Comparison of ENCODE assay signal across 19 cellular contexts in the genomic region with DNA sequence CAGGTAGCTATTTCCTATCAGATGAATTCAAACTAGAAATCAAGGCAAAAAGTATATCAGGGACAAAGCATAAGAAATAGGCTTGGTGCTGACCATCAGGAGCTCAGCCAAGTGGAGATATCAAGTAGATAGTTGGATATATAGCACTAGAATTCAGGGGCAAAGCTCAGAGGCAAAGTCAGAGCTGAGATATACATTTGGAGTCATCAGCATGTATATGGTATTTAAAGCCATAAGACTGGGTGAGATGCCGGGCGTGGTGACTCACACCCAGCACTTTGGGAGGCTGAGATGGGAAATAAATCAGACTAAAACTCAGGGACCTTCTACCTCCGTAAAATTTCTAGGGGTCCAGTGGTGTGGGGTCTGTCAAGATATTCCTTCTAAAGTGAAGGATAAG. TPM values are rescaled to one million over a fixed set of nuclear protein-coding genes. Genes with fewer than 3 reads are reported as not detected.
A peak's percentile ranks its signal among the peaks of the same experiment; 100 is the strongest.
DNase-seq lines count a peak whose midpoint lies in the region; ATAC-seq and TF ChIP-seq lines count a peak whose summit lies in the region.
"Had no signal": no experiment of that assay in that cellular context is flagged by ENCODE, and none has a peak within 500 bp of the region (broad histone marks: within the 10 kb centered on the region; RNA-seq: fewer than 3 reads in every experiment).

No MANE protein-coding gene starts in this region.

- H3K9me3 Mint-ChIP-seq in HFFc6: no peaks in the 10 kb centered on the region
- H3K9me3 Mint-ChIP-seq: CD4-positive, alpha-beta memory T cell; H9 had no signal

- POLR2A ChIA-PET in IMR-90 (lab: Charles Lee; ENCODE audit: unreplicated experiment): interaction anchor here (0.6 kb wide), 1 partner anchor 26 kb away, joined by 3 read pairs; no protein-coding TSS in a partner anchor

- H3K23ac ChIP-seq in IMR-90 (ENCODE audit: low read depth, low read length): no peak overlapping the region

- no peak for TF ChIP-seq RAD21 in IMR-90 (IDR thresholded peaks at IDR 0.05; ENCODE audit: low read length)

- no peak overlapping the region for H3K4me3 ChIP-seq in IMR-90 (ENCODE audit: insufficient read depth, low read depth, low read length)
- H3K4me3 ChIP-seq in colonic mucosa: no peak overlapping the region
- H3K4me3 ChIP-seq in mucosa of descending colon: no peak overlapping the region
- no peak overlapping the region for H3K4me3 ChIP-seq in WERI-Rb-1 (ENCODE audit: low read depth, low read length)
- H3K4me3 ChIP-seq: A549, GM12878 had no signal

- BruUV-seq in IMR-90 (replicated peaks; lab: Mats Ljungman, UMichigan): no TSS peak

- no peak overlapping the region for H3K4me2 ChIP-seq in IMR-90 (ENCODE audit: low read depth, low read length)
- H3K4me2 ChIP-seq: A549, KMS-11 had no signal

- H2BK20ac ChIP-seq in IMR-90 (ENCODE audit: low read depth, low read length): no peak overlapping the region

- no peaks in the 10 kb centered on the region for H3K79me1 ChIP-seq in IMR-90 (ENCODE audit: low read depth in 1 of 2, low read length in 2 of 2)

- no peak overlapping the region for H4K5ac ChIP-seq in IMR-90 (ENCODE audit: low read depth, low read length)

- no peak for TF ChIP-seq CTCF in IMR-90 (conservative IDR thresholded peaks at IDR 0.05; ENCODE audit: low read depth, low read length)
- TF ChIP-seq CTCF in colonic mucosa (IDR thresholded peaks at IDR 0.05): no peak
- no peak for TF ChIP-seq CTCF in mucosa of descending colon (IDR thresholded peaks at IDR 0.05)
- no peak for TF ChIP-seq CTCF in HFFc6 (IDR thresholded peaks at IDR 0.05)
- TF ChIP-seq CTCF in WERI-Rb-1 (IDR thresholded peaks at IDR 0.05; ENCODE audit: low read depth, low read length): no peak

- H3K27me3 ChIP-seq in IMR-90 (ENCODE audit: control insufficient read depth, insufficient read depth, low read length): no peaks in the 10 kb centered on the region
- no peaks in the 10 kb centered on the region for H3K27me3 ChIP-seq in colonic mucosa
- no peaks in the 10 kb centered on the region for H3K27me3 ChIP-seq in WERI-Rb-1 (ENCODE audit: insufficient read depth, low read depth, severe bottlenecking)
- H3K27me3 ChIP-seq: BE2C had no signal

- no peaks in the 10 kb centered on the region for H3K9me3 ChIP-seq in IMR-90 (ENCODE audit: control insufficient read depth, insufficient read depth, low read length)
- no peaks in the 10 kb centered on the region for H3K9me3 ChIP-seq in colonic mucosa
- H3K9me3 ChIP-seq in mucosa of descending colon: no peaks in the 10 kb centered on the region
- no peaks in the 10 kb centered on the region for H3K9me3 ChIP-seq in WERI-Rb-1 (ENCODE audit: severe bottlenecking)
- H3K9me3 ChIP-seq: A549, BE2C had no signal

- no peak overlapping the region for H3K14ac ChIP-seq in IMR-90 (replicated peaks; ENCODE audit: low read depth, low read length)

- H3K4me1 Mint-ChIP-seq in HFFc6 (ENCODE audit: low read depth): peaks cover 14% of the 10 kb centered on the region
- H3K4me1 Mint-ChIP-seq: CD4-positive, alpha-beta memory T cell; H9 had no signal

- ATAC-seq in IMR-90 (ENCODE audit: low read depth) (no peak), mucosa of descending colon (peak; percentile 45)
- ATAC-seq: A549, GM12878 had no signal

- H3K27ac ChIP-seq in IMR-90 (ENCODE audit: insufficient read depth, low read length): no peak overlapping the region
- no peak overlapping the region for H3K27ac ChIP-seq in colonic mucosa
- H3K27ac ChIP-seq in WERI-Rb-1: no peak overlapping the region
- H3K27ac ChIP-seq: A549, C4-2B, KMS-11 had no signal

- peaks cover 10% of the 10 kb centered on the region for H3K4me1 ChIP-seq in IMR-90 (ENCODE audit: control insufficient read depth, insufficient read depth, low read length)
- H3K4me1 ChIP-seq in colonic mucosa: no peaks in the 10 kb centered on the region
- H3K4me1 ChIP-seq in mucosa of descending colon (ENCODE audit: low read depth): peaks cover 6% of the 10 kb centered on the region
- H3K4me1 ChIP-seq: BE2C had no signal

- H3K27ac Mint-ChIP-seq in HFFc6: no peak overlapping the region
- H3K27ac Mint-ChIP-seq: CD4-positive, alpha-beta memory T cell; H9 had no signal

- H3K18ac ChIP-seq in IMR-90 (ENCODE audit: low read depth, low read length): no peak overlapping the region

- H2AK5ac ChIP-seq in IMR-90 (ENCODE audit: low read depth, low read length): no peak overlapping the region

- no peak for TF ChIP-seq POLR2A in IMR-90 (IDR thresholded peaks at IDR 0.05; ENCODE audit: low read depth, low read length)

- no CpG with 5 or more reads among the region's 3 CpGs for WGBS in IMR-90 (ENCODE audit: extremely low coverage in 2 of 2, insufficient read length in 1 of 2), 2 experiments

- no peak overlapping the region for H3K4ac ChIP-seq in IMR-90 (ENCODE audit: low read depth, low read length)

- no peak overlapping the region for H2AFZ ChIP-seq in IMR-90 (replicated peaks; ENCODE audit: low read length, poor library complexity)

- H2BK120ac ChIP-seq in IMR-90 (ENCODE audit: low read depth, low read length): no peak overlapping the region

- H3K36me3 Mint-ChIP-seq in HFFc6 (ENCODE audit: low read depth): peaks cover 8% of the 10 kb centered on the region
- H3K36me3 Mint-ChIP-seq: CD4-positive, alpha-beta memory T cell had no signal

- CTCF ChIA-PET in IMR-90 (lab: Yijun Ruan, JAX): no interaction called here

- dilution Hi-C loops in IMR-90 (cut with HindIII; ENCODE audit: low sequenced_read_pairs, unreplicated experiment): no loop called here

- DNase-seq in ELR (ENCODE audit: low read depth) (peak; percentile 57), IMR-90 (no peak), colonic mucosa (peak; percentile 41), mucosa of descending colon (no peak), HFFc6 (no peak), WERI-Rb-1 (no peak), NCI-H146 treated with DMSO at 0.1 percent for 48 hours (lab: John Stamatoyannopoulos, UW; ENCODE audit: unreplicated experiment) (no peak), NCI-H2107 (lab: John Stamatoyannopoulos, UW) (no peak)
- DNase-seq: BE2C; CD4-positive, alpha-beta memory T cell; COR-L47; DMS153; DMS79 treated with DMSO at 0.1 percent for 48 hours; GOT3; H9 had no signal

- H2BK15ac ChIP-seq in IMR-90 (ENCODE audit: low read depth, low read length): no peak overlapping the region

- in situ Hi-C loops in IMR-90 (cut with MboI; ENCODE audit: low sequenced_read_pairs): no loop called here

- H4K91ac ChIP-seq in IMR-90 (ENCODE audit: insufficient read depth, low read depth, low read length): no peak overlapping the region

- H4K20me1 ChIP-seq in IMR-90 (ENCODE audit: insufficient read depth, low read length): no peaks in the 10 kb centered on the region

- no peak overlapping the region for H2BK5ac ChIP-seq in IMR-90 (ENCODE audit: low read depth, low read length, poor library complexity, severe bottlenecking)

- H2AK9ac ChIP-seq in IMR-90 (replicated peaks; ENCODE audit: low read depth, low read length, poor library complexity): no peak overlapping the region

- no peak overlapping the region for H4K8ac ChIP-seq in IMR-90 (ENCODE audit: low read depth in 2 of 2, low read length in 2 of 2)

- H3K36me3 ChIP-seq in IMR-90 (ENCODE audit: control insufficient read depth, insufficient read depth, low read length) (no peaks in the 10 kb centered on the region), colonic mucosa (no peaks in the 10 kb centered on the region), mucosa of descending colon (ENCODE audit: low read depth) (no peaks in the 10 kb centered on the region), WERI-Rb-1 (no peaks in the 10 kb centered on the region)
- H3K36me3 ChIP-seq: BE2C had no signal

- H3K27me3 Mint-ChIP-seq in HFFc6 (ENCODE audit: insufficient read depth): no peaks in the 10 kb centered on the region; the same call in 1 of the 2 replicates
- H3K27me3 Mint-ChIP-seq: CD4-positive, alpha-beta memory T cell had no signal

- no peak overlapping the region for H3K4me3 Mint-ChIP-seq in HFFc6
- H3K4me3 Mint-ChIP-seq: CD4-positive, alpha-beta memory T cell; H9 had no signal

- 0 out of 2 replicates have a peak, but pooled peaks cover 3% of the 10 kb centered on the region for H3K9me1 ChIP-seq in IMR-90 (ENCODE audit: insufficient read depth, low read length)

- no peak overlapping the region for H3K9ac ChIP-seq in IMR-90 (ENCODE audit: low read depth, low read length)
- no peak overlapping the region for H3K9ac ChIP-seq in colonic mucosa (ENCODE audit: low read depth in 2 of 2, low read length in 2 of 2)
- H3K9ac ChIP-seq: KMS-11 had no signal

- no peak overlapping the region for H3K56ac ChIP-seq in IMR-90 (ENCODE audit: extremely low read depth, insufficient read depth, low read length)

- intact Hi-C loops in IMR-90 (cut with micrococcal nuclease): no loop called here
- intact Hi-C loops in colonic mucosa (cut with DNase I): no loop called here
- intact Hi-C loops in mucosa of descending colon (cut with DNase I, micrococcal nuclease): no loop called here

TF ChIP-seq in IMR-90, 13 proteins besides CTCF, POLR2A, EP300 and RAD21:
- no peak for TF ChIP-seq CHD1 (IDR thresholded peaks at IDR 0.05; ENCODE audit: low read depth, low read length)
- 0 out of 2 replicates have a peak, but pooled peaks have one; percentile 4 for TF ChIP-seq FOS (IDR thresholded peaks at IDR 0.05; ENCODE audit: low read depth, low read length)

RNA-seq across cellular contexts. Expression of a gene that starts 38.9 kb away (rescaled TPM):
- total RNA-seq in IMR-90 (2012; rRNA removed) (163 and 183 TPM in 2 replicates), colonic mucosa (100 to 1,000 TPM; 228 to 385 TPM), mucosa of descending colon (100 to 1,000 TPM; 155 to 364 (median 249) TPM)
- 111 and 126 TPM in 2 replicates for polyA plus RNA-seq in IMR-90 (2012; rRNA removed)
- 25.4 and 30.9 TPM in 2 replicates for polyA plus RNA-seq in IMR-90 (2012; cell fraction: cytosol; rRNA removed)
- polyA plus RNA-seq in IMR-90 (2012; cell fraction: nucleus; rRNA removed; ENCODE audit: low replicate concordance): 79.3 and 765 TPM in 2 replicates
- 100 to 1,000 TPM; 259 to 335 (median 298) TPM for total RNA-seq in HFFc6 (2021; fragmentation: NEBNext Ultra II Directional; extraction: Animal tissue kit (Norgen Biotek cat#: 25700))

Comparison
In these comparisons a context has a peak if more than half of its experiments do, and no peak if none do; other contexts are left out.
1. DNase-seq: peak in ELR (single experiment) and colonic mucosa (single experiment); none in IMR-90 (single experiment), mucosa of descending colon (0 of 3), HFFc6 (single experiment), WERI-Rb-1 (single experiment), NCI-H146 treated with DMSO at 0.1 percent for 48 hours (single experiment) and NCI-H2107 (single experiment).